Comparison of ENCODE assay signal across 13 cellular contexts in the genomic region with DNA sequence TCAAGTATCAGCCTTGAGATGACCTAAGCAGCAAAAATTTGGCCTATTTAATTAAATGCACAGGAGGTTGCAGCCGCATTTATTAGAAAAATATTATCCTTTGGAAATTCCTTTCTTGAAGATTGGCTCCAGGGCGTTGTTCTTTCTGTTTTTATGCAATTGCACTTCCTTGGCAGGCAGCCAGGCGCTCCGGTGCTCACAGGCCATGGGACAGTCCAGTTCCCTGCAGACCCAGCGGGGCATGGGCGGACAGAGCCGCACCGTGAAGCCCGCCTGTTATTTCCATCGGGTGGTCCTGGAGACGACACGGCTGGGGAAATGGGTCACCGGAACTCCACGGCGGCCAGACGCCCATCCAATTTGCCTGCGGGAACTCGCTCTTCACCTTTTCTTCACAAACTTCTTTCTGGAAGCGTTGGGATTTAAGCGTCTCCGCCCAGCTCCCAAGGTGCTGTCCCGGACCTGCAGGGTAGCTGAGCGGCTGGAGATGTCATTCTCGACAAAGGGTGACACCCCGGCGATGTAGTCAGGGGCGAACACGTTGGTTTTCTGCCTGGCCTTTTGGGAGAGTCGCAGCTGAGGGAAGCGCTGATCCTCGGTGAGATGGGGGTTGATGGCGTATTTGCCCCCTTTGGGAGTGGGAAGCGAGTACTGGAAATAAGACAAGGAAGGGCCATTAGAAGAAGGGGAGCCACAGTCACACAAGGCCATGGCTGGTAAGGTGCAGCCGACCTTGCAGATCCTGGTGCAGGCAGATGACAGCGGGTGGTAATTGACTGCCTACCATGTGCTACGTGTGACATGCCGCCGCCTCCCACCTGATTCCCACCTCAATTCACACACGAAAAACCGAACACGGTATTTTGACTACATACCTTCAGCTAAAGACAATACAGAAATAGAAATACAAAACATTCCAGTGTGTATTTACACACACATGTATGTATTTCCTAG. TPM values are rescaled to one million over a fixed set of nuclear protein-coding genes. Genes with fewer than 3 reads are reported as not detected.
DNase-seq lines count a peak whose midpoint lies in the region; ATAC-seq, FAIRE-seq and TF ChIP-seq lines count a peak whose summit lies in the region.
"Had no signal": no experiment of that assay in that cellular context is flagged by ENCODE, and none has a peak within 500 bp of the region (broad histone marks: within the 10 kb centered on the region; RNA-seq: fewer than 3 reads in every experiment).

No MANE protein-coding gene starts in this region.

- SMC1A ChIA-PET in GM12878 (lab: Charles Lee; ENCODE audit: uncharacterized antibody, unreplicated experiment): interaction anchor here (1.0 to 1.6 kb wide), 2 partner anchors 11 to 30 kb away, joined by 3 read pairs; no protein-coding TSS in a partner anchor

- CTCF ChIA-PET in HCT116 (lab: Charles Lee): no interaction called here
- CTCF ChIA-PET in GM12878 (lab: Yijun Ruan, JAX): interaction anchor here (0.6 to 2.5 kb wide), 3 partner anchors 12 to 134 kb away, joined by 3 to 12 read pairs (median 5); partner anchors contain the start of genes NOB1 and NQO1

- H3K9me3 ChIP-seq in HCT116 (ENCODE audit: control insufficient read depth in 1 of 2, insufficient read depth in 1 of 2, low read depth in 1 of 2, low read length in 2 of 2): no peaks in the 10 kb centered on the region
- no peaks in the 10 kb centered on the region for H3K9me3 ChIP-seq in GM12878 (replicated peaks; ENCODE audit: control insufficient read depth, insufficient read depth, low read length)
- H3K9me3 ChIP-seq: suprapubic skin had no signal

- TF ChIP-seq RAD21 in HCT116 (IDR thresholded peaks at IDR 0.05; ENCODE audit: low read depth): no peak
- no peak for TF ChIP-seq RAD21 in GM12878 (IDR thresholded peaks at IDR 0.05; ENCODE audit: insufficient read depth, low read depth, low read length)

- no peak for TF ChIP-seq EP300 in GM12878 (IDR thresholded peaks at IDR 0.05; ENCODE audit: borderline replicate concordance in 1 of 2, control insufficient read depth in 1 of 2, low read depth in 2 of 2, low read length in 2 of 2)

- BruUV-seq in HCT116 (replicated peaks; lab: Mats Ljungman, UMichigan) (TSS peak; percentile 48), GM12878 (replicated peaks; lab: Mats Ljungman, UMichigan) (TSS peak; percentile 59)

- RAD21 ChIA-PET in HCT116 (lab: Charles Lee; ENCODE audit: low non-redundant PET in 1 of 2, low total read pairs in 2 of 2, uncharacterized antibody in 2 of 2, unreplicated experiment in 2 of 2) (no interaction called here), GM12878 (lab: Charles Lee; ENCODE audit: unreplicated experiment) (interaction anchor here (1.1 to 1.3 kb wide), 2 partner anchors 12 to 16 kb away, joined by 4 to 5 read pairs; partner anchors contain the start of genes NOB1 and NQO1)

- FAIRE-seq in GM12878 (lab: Jason Lieb, UNC): no peak
- FAIRE-seq: G401.6 had no signal

- WGBS in GM12878 (ENCODE audit: insufficient coverage, insufficient replicate concordance, low lambda C conversion rate, missing lambda C conversion rate): 97% methylated on average over 31 of the region's 41 CpGs

- H3K9ac ChIP-seq in HCT116 (ENCODE audit: low read length): no peak overlapping the region
- H3K9ac ChIP-seq in GM12878 (ENCODE audit: control insufficient read depth, insufficient read depth, low read length): no peak overlapping the region

- no peak overlapping the region for H3K4me3 ChIP-seq in HCT116 (replicated peaks in 1 of 2; ENCODE audit: low read depth in 1 of 2, low read length in 2 of 2)
- H3K4me3 ChIP-seq in GM12878: no peak overlapping the region
- H3K4me3 ChIP-seq: suprapubic skin had no signal

- ATAC-seq in HCT116 (no peak), GM12878 (no peak), left cardiac atrium (peak; percentile 45 to 47)
- ATAC-seq: T-helper 17 cell had no signal

- H4K20me1 ChIP-seq in HCT116 (ENCODE audit: insufficient read depth): no peaks in the 10 kb centered on the region
- H4K20me1 ChIP-seq in GM12878 (ENCODE audit: control insufficient read depth, insufficient read depth): no peaks in the 10 kb centered on the region

- no peak for DNase-seq in HCT116 (ENCODE audit: low read depth, low spot score)
- DNase-seq in GM12878 (ENCODE audit: low read depth, low spot score): no peak
- DNase-seq in left cardiac atrium: peak; percentile 88
- peak; percentile 29 for DNase-seq in pulmonary artery endothelial cell (ENCODE audit: low read depth, low spot score)
- no peak for DNase-seq in NCI-H510A treated with DMSO at 0.1 percent for 48 hours (lab: John Stamatoyannopoulos, UW)
- DNase-seq in activated CD4-positive, alpha-beta T cell treated with anti-CD3 and anti-CD28 coated beads for 48 hours: no peak
- no peak for DNase-seq in GM13977 (ENCODE audit: low spot score)
- no peak for DNase-seq in activated CD4-positive, CD25-positive, alpha-beta regulatory T cell treated with anti-CD3 and anti-CD28 coated beads, Interleukin-2, amount 50 U/mL, for 72 hours
- DNase-seq: activated effector memory CD4-positive, alpha-beta T cell treated with anti-CD3 and anti-CD28 coated beads, Interleukin-2, amount 50 U/mL, for 16 hours; NCI-H1694 treated with DMSO at 0.1 percent for 48 hours; T-helper 17 cell had no signal

- H3K36me3 ChIP-seq in HCT116 (ENCODE audit: control insufficient read depth in 1 of 2, insufficient read depth in 2 of 2, low read length in 2 of 2) (peaks cover 43 to 67% of the 10 kb centered on the region in 2 experiments), GM12878 (ENCODE audit: control insufficient read depth in 2 of 2, insufficient read depth in 2 of 2, low read length in 1 of 2) (peaks cover 35 to 46% of the 10 kb centered on the region in 2 experiments)

- H3K27ac ChIP-seq in HCT116 (ENCODE audit: low read depth, low read length) (no peak overlapping the region), GM12878 (ENCODE audit: control insufficient read depth, insufficient read depth) (no peak overlapping the region)
- H3K27ac ChIP-seq: suprapubic skin had no signal

- H3K79me2 ChIP-seq in HCT116 (ENCODE audit: insufficient read depth, low read length) (peaks cover 53% of the 10 kb centered on the region), GM12878 (ENCODE audit: control insufficient read depth, insufficient read depth, low read length) (no peaks in the 10 kb centered on the region)

- TF ChIP-seq POLR2A in HCT116 (IDR thresholded peaks at IDR 0.05; ENCODE audit: borderline replicate concordance, extremely low read depth, insufficient read depth, insufficient read length) (no peak), GM12878 (IDR thresholded peaks at IDR 0.05; ENCODE audit: low read depth, low read length) (no peak)

- H3K4me2 ChIP-seq in HCT116 (ENCODE audit: low read length): no peak overlapping the region
- H3K4me2 ChIP-seq in GM12878 (ENCODE audit: control insufficient read depth, insufficient read depth): no peak overlapping the region

- intact Hi-C loops in HCT116 (cut with micrococcal nuclease) (no loop called here), GM12878 (cut with micrococcal nuclease; ENCODE audit: unreplicated experiment) (no loop called here), left cardiac atrium (cut with DNase I) (no loop called here)

- POLR2A ChIA-PET in HCT116 (lab: Charles Lee) (interaction anchor here (1.2 to 2.4 kb wide), 2 partner anchors 12 to 16 kb away, joined by 4 to 8 read pairs; partner anchors contain the start of genes NOB1 and NQO1), GM12878 (lab: Charles Lee) (no interaction called here)

- no peaks in the 10 kb centered on the region for H3K4me1 ChIP-seq in HCT116 (ENCODE audit: control insufficient read depth in 1 of 2, insufficient read depth in 2 of 2, low read length in 2 of 2)
- no peaks in the 10 kb centered on the region for H3K4me1 ChIP-seq in GM12878 (ENCODE audit: control insufficient read depth, insufficient read depth, low read length)

- no peak for TF ChIP-seq CTCF in HCT116 (IDR thresholded peaks at IDR 0.05 in 2 of 3, conservative IDR thresholded peaks at IDR 0.05 in 1 of 3; ENCODE audit: borderline replicate concordance in 1 of 3, insufficient read depth in 1 of 3, low read depth in 2 of 3, low read length in 2 of 3)
- no peak for TF ChIP-seq CTCF in GM12878 (IDR thresholded peaks at IDR 0.05 in 2 of 3, conservative IDR thresholded peaks at IDR 0.05 in 1 of 3; ENCODE audit: control insufficient read depth in 2 of 3, extremely low read depth in 1 of 3, insufficient read depth in 1 of 3, low read depth in 3 of 3, low read length in 3 of 3)
- no peak for TF ChIP-seq CTCF in GM13977 (IDR thresholded peaks at IDR 0.05; ENCODE audit: extremely low read depth, insufficient read depth, missing control alignments)

- no peaks in the 10 kb centered on the region for H3K9me2 ChIP-seq in HCT116 (ENCODE audit: insufficient read depth)

- in situ Hi-C loops in GM12878 (cut with MboI): no loop called here
- in situ Hi-C loops in GM13977 (cut with MboI; ENCODE audit: low pct_unique_long_range_greater_than_20kb, low sequenced_read_pairs, unreplicated experiment): no loop called here

- H2AFZ ChIP-seq in HCT116 (ENCODE audit: low read depth, low read length, poor library complexity, severe bottlenecking) (no peak overlapping the region), GM12878 (ENCODE audit: control insufficient read depth, low read depth, low read length) (no peak overlapping the region)

- H3K27me3 ChIP-seq in HCT116 (ENCODE audit: insufficient read depth, low read length): no peaks in the 10 kb centered on the region
- no peaks in the 10 kb centered on the region for H3K27me3 ChIP-seq in GM12878 (replicated peaks in 1 of 2; ENCODE audit: control insufficient read depth in 2 of 2, insufficient read depth in 2 of 2, low read length in 1 of 2)
- H3K27me3 ChIP-seq: suprapubic skin had no signal

RNA-seq across cellular contexts. Expression of gene NOB1, which starts 12.5 kb away (rescaled TPM):
- 172 TPM for total RNA-seq in HCT116 (2021; ENCODE audit: unreplicated experiment)
- polyA plus RNA-seq in HCT116 (2012): 213 and 237 TPM in 2 replicates
- total RNA-seq in GM12878 (2013; cell fraction: nucleolus; rRNA removed): 31.1 and 34.0 TPM in 2 replicates
- total RNA-seq in GM12878 (2014; rRNA removed): 55.6 and 64.0 TPM in 2 replicates
- 67.0 and 68.6 TPM in 2 replicates for total RNA-seq in GM12878 (2014; rRNA removed; fragmentation: Illumina TruSeq; extraction: Trizol)
- 93.1 and 97.9 TPM in 2 replicates for total RNA-seq in GM12878 (2021)
- polyA plus RNA-seq in GM12878 (2011; ENCODE audit: low read depth): 49.2 TPM
- 86.4 and 112 TPM in 2 replicates for polyA plus RNA-seq in GM12878 (2011; rRNA removed)
- 167 and 168 TPM in 2 replicates for polyA plus RNA-seq in GM12878 (2011; cell fraction: cytosol; rRNA removed)
- 89.6 and 97.2 TPM in 2 replicates for polyA plus RNA-seq in GM12878 (2011; cell fraction: nucleus; rRNA removed)
- polyA plus RNA-seq in GM12878 (2012): 101 and 107 TPM in 2 replicates
- 51.1 and 87.9 TPM in 2 replicates for polyA plus RNA-seq in GM12878 (2014; fragmentation: Illumina TruSeq; extraction: Trizol)
- polyA plus RNA-seq in GM12878 (2014; fragmentation: Nextera tagmentation; extraction: Ambion mirVana): 10 to 100 TPM; 31.1 to 44.0 TPM
- polyA plus RNA-seq in GM12878 (2014; rRNA removed): 117 and 121 TPM in 2 replicates
- polyA plus RNA-seq in GM12878 (2016; fragmentation: Nextera tagmentation; extraction: Ambion mirVana): 10 to 100 TPM; 76.9 to 79.1 TPM
- 86.5 and 139 TPM in 2 replicates for polyA minus RNA-seq in GM12878 (2011; rRNA and poly(A)+ RNA removed)
- polyA minus RNA-seq in GM12878 (2011; cell fraction: cytosol; rRNA and poly(A)+ RNA removed): 47.7 and 51.3 TPM in 2 replicates
- polyA minus RNA-seq in GM12878 (2011; cell fraction: nucleus; rRNA and poly(A)+ RNA removed): 32.5 and 54.4 TPM in 2 replicates
- total RNA-seq in left cardiac atrium: 10 to 100 TPM; 16.5 to 22.8 TPM
- total RNA-seq in pulmonary artery endothelial cell: 29.1 and 55.3 TPM in 2 replicates

RNA-seq across cellular contexts. Expression of gene NQO1, which starts 15.9 kb away (rescaled TPM):
- total RNA-seq in HCT116 (2021; ENCODE audit: unreplicated experiment) (519 TPM), GM12878 (2014; rRNA removed) (24.6 and 26.4 TPM in 2 replicates), GM12878 (2014; rRNA removed; fragmentation: Illumina TruSeq; extraction: Trizol) (27.6 and 33.4 TPM in 2 replicates), GM12878 (2021) (24.0 and 25.0 TPM in 2 replicates), left cardiac atrium (10 to 100 TPM; 36.3 to 50.6 TPM), pulmonary artery endothelial cell (560 and 776 TPM in 2 replicates)
- 323 and 330 TPM in 2 replicates for polyA plus RNA-seq in HCT116 (2012)
- 2.5 and 2.7 TPM in 2 replicates for total RNA-seq in GM12878 (2013; cell fraction: nucleolus; rRNA removed)
- 15.3 TPM for polyA plus RNA-seq in GM12878 (2011; ENCODE audit: low read depth)
- polyA plus RNA-seq in GM12878 (2011; rRNA removed) (29.0 and 34.1 TPM in 2 replicates), GM12878 (2014; fragmentation: Illumina TruSeq; extraction: Trizol) (25.5 and 35.9 TPM in 2 replicates), GM12878 (2014; fragmentation: Nextera tagmentation; extraction: Ambion mirVana) (10 to 100 TPM; 35.2 to 40.0 TPM), GM12878 (2014; rRNA removed) (25.0 and 26.0 TPM in 2 replicates), GM12878 (2016; fragmentation: Nextera tagmentation; extraction: Ambion mirVana) (10 to 100 TPM; 82.4 to 84.9 TPM)
- polyA plus RNA-seq in GM12878 (2011; cell fraction: cytosol; rRNA removed): 32.2 and 35.7 TPM in 2 replicates
- 10.9 and 14.9 TPM in 2 replicates for polyA plus RNA-seq in GM12878 (2011; cell fraction: nucleus; rRNA removed)
- 14.0 and 15.3 TPM in 2 replicates for polyA plus RNA-seq in GM12878 (2012)
- 15.7 and 18.5 TPM in 2 replicates for polyA minus RNA-seq in GM12878 (2011; rRNA and poly(A)+ RNA removed)
- 7.1 and 9.1 TPM in 2 replicates for polyA minus RNA-seq in GM12878 (2011; cell fraction: cytosol; rRNA and poly(A)+ RNA removed)
- 2.4 and 2.7 TPM in 2 replicates for polyA minus RNA-seq in GM12878 (2011; cell fraction: nucleus; rRNA and poly(A)+ RNA removed)

RNA-seq across cellular contexts. Expression of gene WWP2, which starts 19.9 kb away (rescaled TPM):
- total RNA-seq in HCT116 (2021; ENCODE audit: unreplicated experiment) (44.2 TPM), GM12878 (2014; rRNA removed) (22.5 and 27.3 TPM in 2 replicates), GM12878 (2014; rRNA removed; fragmentation: Illumina TruSeq; extraction: Trizol) (16.9 and 20.3 TPM in 2 replicates), GM12878 (2021) (40.4 and 47.0 TPM in 2 replicates), left cardiac atrium (10 to 100 TPM; 19.4 to 19.5 TPM), pulmonary artery endothelial cell (17.9 and 22.6 TPM in 2 replicates)
- 20.3 and 21.9 TPM in 2 replicates for polyA plus RNA-seq in HCT116 (2012)
- total RNA-seq in GM12878 (2013; cell fraction: nucleolus; rRNA removed): 58.8 and 64.9 TPM in 2 replicates
- polyA plus RNA-seq in GM12878 (2011; ENCODE audit: low read depth): 9.8 TPM
- polyA plus RNA-seq in GM12878 (2011; rRNA removed) (5.0 and 8.6 TPM in 2 replicates), GM12878 (2014; fragmentation: Illumina TruSeq; extraction: Trizol) (27.4 and 33.7 TPM in 2 replicates), GM12878 (2014; fragmentation: Nextera tagmentation; extraction: Ambion mirVana) (1 to 10 TPM; 2.8 to 2.9 TPM), GM12878 (2014; rRNA removed) (18.5 and 21.6 TPM in 2 replicates), GM12878 (2016; fragmentation: Nextera tagmentation; extraction: Ambion mirVana) (10 to 100 TPM; 29.8 to 31.4 TPM)
- polyA plus RNA-seq in GM12878 (2011; cell fraction: cytosol; rRNA removed): 9.9 and 15.0 TPM in 2 replicates
- 29.9 and 49.2 TPM in 2 replicates for polyA plus RNA-seq in GM12878 (2011; cell fraction: nucleus; rRNA removed)
- polyA plus RNA-seq in GM12878 (2012): 17.6 and 19.3 TPM in 2 replicates
- polyA minus RNA-seq in GM12878 (2011; rRNA and poly(A)+ RNA removed): 11.6 and 15.1 TPM in 2 replicates
- polyA minus RNA-seq in GM12878 (2011; cell fraction: cytosol; rRNA and poly(A)+ RNA removed): 5.6 and 9.3 TPM in 2 replicates
- 10.3 and 26.2 TPM in 2 replicates for polyA minus RNA-seq in GM12878 (2011; cell fraction: nucleus; rRNA and poly(A)+ RNA removed)

Comparison
In these comparisons a context has a peak if more than half of its experiments do, and no peak if none do; other contexts are left out.
1. ATAC-seq: peak in left cardiac atrium (2 of 2); none in HCT116 (single experiment) and GM12878 (single experiment).
2. DNase-seq: peak in left cardiac atrium (single experiment) and pulmonary artery endothelial cell (single experiment); none in HCT116 (single experiment), GM12878 (single experiment), NCI-H510A treated with DMSO at 0.1 percent for 48 hours (single experiment), activated CD4-positive, alpha-beta T cell treated with anti-CD3 and anti-CD28 coated beads for 48 hours (single experiment), GM13977 (single experiment) and activated CD4-positive, CD25-positive, alpha-beta regulatory T cell treated with anti-CD3 and anti-CD28 coated beads, Interleukin-2, amount 50 U/mL, for 72 hours (single experiment).
3. RNA of gene NQO1, which starts 15.9 kb away (total RNA-seq): 560 to 776 TPM in pulmonary artery endothelial cell and 519 TPM in HCT116 (single experiment); 36.3 to 50.6 TPM in left cardiac atrium and 2.5 to 33.4 TPM in GM12878; every median in the first group is over 10 times any median in the second.